In the genomic region with DNA sequence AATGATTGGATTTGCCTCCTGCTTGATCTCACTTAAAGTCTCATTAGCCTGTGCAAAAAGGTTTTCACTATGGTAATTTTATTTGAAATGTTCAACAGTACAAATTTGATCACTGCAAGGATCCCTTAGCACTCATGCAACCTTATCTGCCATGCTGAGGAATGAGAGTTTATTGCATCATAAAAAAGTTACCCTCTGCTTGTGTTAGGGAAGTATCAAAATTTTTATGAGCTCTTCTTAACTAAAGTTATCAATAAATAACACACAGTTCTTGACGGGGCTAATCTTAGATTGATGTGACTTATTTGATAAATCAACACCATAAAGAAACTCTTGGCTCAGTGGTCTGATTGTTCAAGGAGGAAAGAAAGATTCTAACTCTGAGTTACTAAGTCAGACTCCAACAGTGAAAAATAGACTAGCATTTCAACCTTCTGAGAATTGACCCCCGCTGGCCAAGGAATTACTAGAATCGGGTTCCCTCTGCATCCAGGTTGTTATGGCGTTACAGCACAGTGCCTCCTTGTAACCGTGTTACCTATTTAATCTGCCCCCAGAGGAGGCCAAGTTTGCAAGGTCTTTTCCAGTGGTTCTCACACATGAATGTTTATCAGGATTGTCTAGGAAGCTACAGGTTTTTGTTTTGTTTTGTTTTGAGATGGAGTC, we compare ENCODE assay signal across 15 cellular contexts.
DNase-seq lines count a peak whose midpoint lies in the region; ATAC-seq and TF ChIP-seq lines count a peak whose summit lies in the region.
"Had no signal": no experiment of that assay in that cellular context is flagged by ENCODE, and none has a peak within 500 bp of the region (broad histone marks: within the 10 kb centered on the region; RNA-seq: fewer than 3 reads in every experiment).

No MANE protein-coding gene starts in this region.

- H3K9me3 Mint-ChIP-seq in neural progenitor cell (peaks cover 11% of the 10 kb centered on the region), WTC11 (peaks cover 9% of the 10 kb centered on the region)

- H3K36me3 Mint-ChIP-seq in neural progenitor cell (no peaks in the 10 kb centered on the region), WTC11 (peaks cover 3% of the 10 kb centered on the region; the same call in 1 of the 2 replicates)
- H3K36me3 Mint-ChIP-seq: CD4-positive, CD25-positive, alpha-beta regulatory T cell had no signal

- no peaks in the 10 kb centered on the region for H4K20me1 ChIP-seq in PC-3 (ENCODE audit: low read length)
- H4K20me1 ChIP-seq in neural progenitor cell (ENCODE audit: low read depth), result no peaks in the 10 kb centered on the region
- H4K20me1 ChIP-seq: BLaER1 treated with 17β-estradiol and CSF1 and Interleukin-3, amounts not matched to agents 10 nM and 100 nM had no signal

- ATAC-seq in PC-3 (peak; percentile 64), body of pancreas (peak; percentile 59), WTC11 (no peak), GM18498 (IDR thresholded peaks at IDR 0.05; ENCODE audit: unreplicated experiment) (no peak)
- ATAC-seq: GM12878, GM23338 had no signal

- H3F3A ChIP-seq in PC-3 (ENCODE audit: low read length, unreplicated experiment) (no peaks in the 10 kb centered on the region), neural progenitor cell (ENCODE audit: low read depth) (no peaks in the 10 kb centered on the region)

- H3K4me2 ChIP-seq in PC-3 (ENCODE audit: low read length) (no peak overlapping the region), neural progenitor cell (no peak overlapping the region)
- H3K4me2 ChIP-seq: BLaER1 treated with 17β-estradiol and CSF1 and Interleukin-3, amounts not matched to agents 10 nM and 100 nM; GM23338 had no signal

- H3K27ac Mint-ChIP-seq in neural progenitor cell (peak overlapping the region; percentile 21), WTC11 (no peak overlapping the region)
- H3K27ac Mint-ChIP-seq: CD4-positive, CD25-positive, alpha-beta regulatory T cell; GM23338 had no signal

- no peak overlapping the region for H3K27ac ChIP-seq in PC-3 (ENCODE audit: low read length)
- H3K27ac ChIP-seq in body of pancreas, result no peak overlapping the region
- H3K27ac ChIP-seq in neural progenitor cell, result no peak overlapping the region
- H3K27ac ChIP-seq in thyroid gland, result no peak overlapping the region
- H3K27ac ChIP-seq: BLaER1 treated with 17β-estradiol and CSF1 and Interleukin-3, amounts not matched to agents 10 nM and 100 nM had no signal

- no peaks in the 10 kb centered on the region for H3K4me1 ChIP-seq in PC-3 (ENCODE audit: insufficient read depth, low read length)
- H3K4me1 ChIP-seq in body of pancreas, result no peaks in the 10 kb centered on the region
- peaks cover 9% of the 10 kb centered on the region for H3K4me1 ChIP-seq in neural progenitor cell
- H3K4me1 ChIP-seq in thyroid gland, result no peaks in the 10 kb centered on the region
- H3K4me1 ChIP-seq: BLaER1 treated with 17β-estradiol and CSF1 and Interleukin-3, amounts not matched to agents 10 nM and 100 nM had no signal

- TF ChIP-seq POLR2A in body of pancreas (IDR thresholded peaks at IDR 0.05) (no peak), thyroid gland (IDR thresholded peaks at IDR 0.05) (no peak)

- no peaks in the 10 kb centered on the region for H3K27me3 ChIP-seq in PC-3 (ENCODE audit: low read length)
- H3K27me3 ChIP-seq in body of pancreas, result no peaks in the 10 kb centered on the region
- no peaks in the 10 kb centered on the region for H3K27me3 ChIP-seq in neural progenitor cell
- H3K27me3 ChIP-seq in thyroid gland, result no peaks in the 10 kb centered on the region
- H3K27me3 ChIP-seq: BLaER1 treated with 17β-estradiol and CSF1 and Interleukin-3, amounts not matched to agents 10 nM and 100 nM had no signal

- peaks cover 12% of the 10 kb centered on the region for H3K4me1 Mint-ChIP-seq in neural progenitor cell
- H3K4me1 Mint-ChIP-seq in WTC11, result peaks cover 18% of the 10 kb centered on the region
- H3K4me1 Mint-ChIP-seq: CD4-positive, CD25-positive, alpha-beta regulatory T cell had no signal

- CTCF ChIA-PET in HEK293T (lab: Yijun Ruan, JAX) (interaction anchor here (0.6 kb wide), 1 partner anchor 176 kb away, joined by 3 read pairs; no protein-coding TSS in a partner anchor), PC-3 (lab: Charles Lee) (no interaction called here), WTC11 (lab: Charles Lee) (interaction anchor here (1.1 kb wide), 1 partner anchor 212 kb away, joined by 5 read pairs; no protein-coding TSS in a partner anchor)

- no peaks in the 10 kb centered on the region for H3K9me3 ChIP-seq in PC-3 (ENCODE audit: low read length)
- no peaks in the 10 kb centered on the region for H3K9me3 ChIP-seq in body of pancreas
- no peaks in the 10 kb centered on the region for H3K9me3 ChIP-seq in neural progenitor cell (ENCODE audit: low read depth)
- H3K9me3 ChIP-seq in thyroid gland, result no peaks in the 10 kb centered on the region

- DNase-seq in HEK293T (ENCODE audit: extremely low spot score) (peak; percentile 27), PC-3 (no peak), body of pancreas (peak in 2 of 4 donors; percentile 6 to 9), neural progenitor cell (ENCODE audit: low spot score) (no peak), WTC11 (ENCODE audit: low spot score) (no peak), thyroid gland (no peak)
- DNase-seq: ACHN; Calu3; CD4-positive, CD25-positive, alpha-beta regulatory T cell; DMS 273 treated with DMSO at 0.1 percent for 48 hours; H7 had no signal

- H3K4me3 Mint-ChIP-seq in neural progenitor cell, result no peak overlapping the region
- H3K4me3 Mint-ChIP-seq in WTC11, result no peak overlapping the region
- H3K4me3 Mint-ChIP-seq: CD4-positive, CD25-positive, alpha-beta regulatory T cell; GM23338 had no signal

- no peaks in the 10 kb centered on the region for H3K9me2 ChIP-seq in PC-3 (replicated peaks; ENCODE audit: low read length)

- H3K27me3 Mint-ChIP-seq in neural progenitor cell (ENCODE audit: insufficient read depth, low read depth), result no peaks in the 10 kb centered on the region
- H3K27me3 Mint-ChIP-seq in WTC11 (ENCODE audit: low read depth), result no peaks in the 10 kb centered on the region

- WGBS in body of pancreas, 2 donors, result 45 to 47% methylated on average over 5 of the region's 5 CpGs
- 82% methylated on average over 5 of the region's 5 CpGs for WGBS in thyroid gland, 2 donors

- H2AFZ ChIP-seq in PC-3 (ENCODE audit: low read length), result no peak overlapping the region
- no peak overlapping the region for H2AFZ ChIP-seq in neural progenitor cell (replicated peaks)
- H2AFZ ChIP-seq: GM23338 had no signal

- H3K4me3 ChIP-seq in PC-3 (ENCODE audit: low read length) (no peak overlapping the region), body of pancreas (no peak overlapping the region), neural progenitor cell (no peak overlapping the region), thyroid gland (replicated peaks in 1 of 3) (no peak overlapping the region)
- H3K4me3 ChIP-seq: BLaER1 treated with 17β-estradiol and CSF1 and Interleukin-3, amounts not matched to agents 10 nM and 100 nM; GM12878; GM23338 had no signal

- H3K9ac ChIP-seq in PC-3 (ENCODE audit: low read length) (no peak overlapping the region), neural progenitor cell (no peak overlapping the region)
- H3K9ac ChIP-seq: BLaER1 treated with 17β-estradiol and CSF1 and Interleukin-3, amounts not matched to agents 10 nM and 100 nM had no signal

- BruUV-seq in PC-3 (replicated peaks; lab: Mats Ljungman, UMichigan), result no TSS peak

- intact Hi-C loops in PC-3 (cut with micrococcal nuclease) (no loop called here), body of pancreas (cut with DNase I) (no loop called here), thyroid gland (cut with DNase I) (no loop called here)

- H3K36me3 ChIP-seq in PC-3 (ENCODE audit: low read depth, low read length) (no peaks in the 10 kb centered on the region), body of pancreas (replicated peaks in 1 of 2; ENCODE audit: insufficient read depth in 1 of 2, low read depth in 2 of 2) (no peaks in the 10 kb centered on the region), neural progenitor cell (no peaks in the 10 kb centered on the region), thyroid gland (no peaks in the 10 kb centered on the region)
- H3K36me3 ChIP-seq: BLaER1 treated with 17β-estradiol and CSF1 and Interleukin-3, amounts not matched to agents 10 nM and 100 nM had no signal

- POLR2A ChIA-PET in HEK293T (lab: Yijun Ruan, JAX), result no interaction called here
- POLR2A ChIA-PET in PC-3 (lab: Charles Lee; ENCODE audit: unreplicated experiment), result no interaction called here
- POLR2A ChIA-PET in WTC11 (lab: Charles Lee), result no interaction called here

- H3K79me2 ChIP-seq in PC-3 (ENCODE audit: low read length) (no peaks in the 10 kb centered on the region), neural progenitor cell (ENCODE audit: low read depth) (no peaks in the 10 kb centered on the region)

- TF ChIP-seq CTCF in PC-3 (conservative IDR thresholded peaks at IDR 0.05; ENCODE audit: low read depth, low read length) (no peak), body of pancreas (IDR thresholded peaks at IDR 0.05) (no peak), neural progenitor cell (IDR thresholded peaks at IDR 0.05) (no peak), WTC11 (IDR thresholded peaks at IDR 0.05) (no peak), thyroid gland (IDR thresholded peaks at IDR 0.05) (no peak)

TF ChIP-seq in HEK293T, 16 proteins besides CTCF, POLR2A, EP300 and RAD21 (continues in another document):
- no peak for TF ChIP-seq LEF1 (IDR thresholded peaks at IDR 0.05; ENCODE audit: borderline replicate concordance)
- TF ChIP-seq TARDBP (IDR thresholded peaks at IDR 0.05), result no peak
- TF ChIP-seq SUZ12 (IDR thresholded peaks at IDR 0.05), result no peak
- no peak for TF ChIP-seq FOXM1 (IDR thresholded peaks at IDR 0.05; ENCODE audit: borderline replicate concordance)

TF ChIP-seq in WTC11, 78 proteins besides CTCF, POLR2A, EP300 and RAD21 (continues in another document):
- TF ChIP-seq ZNF138 (CRISPR knock-in tag; conservative IDR thresholded peaks at IDR 0.05) (no peak), OVOL2 (CRISPR knock-in tag; IDR thresholded peaks at IDR 0.05; ENCODE audit: borderline replicate concordance) (no peak), ZMAT4 (CRISPR knock-in tag; IDR thresholded peaks at IDR 0.05) (no peak)

Comparison
In these comparisons a context has a peak if more than half of its experiments do, and no peak if none do; other contexts are left out.
1. ATAC-seq: peak in PC-3 (single experiment) and body of pancreas (single experiment); none in WTC11 (single experiment) and GM18498 (single experiment).